Comparison of ENCODE assay signal across 9 cellular contexts in the genomic region with DNA sequence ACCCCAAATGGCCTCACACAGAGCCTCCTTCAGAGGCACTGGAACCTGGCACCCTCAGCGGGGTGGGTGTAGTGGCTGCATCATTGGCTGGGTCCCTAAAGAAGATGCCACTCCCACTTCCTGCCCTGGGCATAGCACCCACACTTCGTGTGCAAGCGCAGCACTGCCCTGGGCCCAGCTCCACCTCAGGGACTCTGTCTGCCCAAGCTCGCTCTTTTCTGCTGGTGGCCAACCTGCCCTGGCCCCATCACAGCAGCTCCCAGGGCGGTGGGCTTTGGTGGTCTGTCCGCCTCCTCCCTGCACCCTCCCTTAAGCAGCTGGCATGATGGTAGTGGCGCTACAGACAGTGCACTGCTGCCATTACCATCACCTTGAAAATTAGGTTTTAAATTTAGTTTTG.
"Had no signal": no experiment of that assay in that cellular context is flagged by ENCODE, and none has a peak within 500 bp of the region (broad histone marks: within the 10 kb centered on the region; RNA-seq: fewer than 3 reads in every experiment).

No MANE protein-coding gene starts in this region.

- H3K27ac ChIP-seq: GM23248 had no signal

- H3K27ac Mint-ChIP-seq: HFFc6 had no signal

- ATAC-seq: HCT116, K562 had no signal

- H3K4me1 ChIP-seq: HAP-1 had no signal

- H3K9ac ChIP-seq: GM23248 had no signal

- H3K9me3 ChIP-seq: HAP-1 had no signal

- H3K36me3 ChIP-seq: HAP-1 had no signal

- H3K4me3 Mint-ChIP-seq: HFFc6 had no signal

- DNase-seq: GM23248, GOT3, H7, HFFc6, IMR-90, KG1 had no signal

- H2AFZ ChIP-seq: GM23248 had no signal

- H3K4me3 ChIP-seq: GM23248, HAP-1, K562 had no signal
